Comparison of ENCODE assay signal across 29 cellular contexts in the genomic region with DNA sequence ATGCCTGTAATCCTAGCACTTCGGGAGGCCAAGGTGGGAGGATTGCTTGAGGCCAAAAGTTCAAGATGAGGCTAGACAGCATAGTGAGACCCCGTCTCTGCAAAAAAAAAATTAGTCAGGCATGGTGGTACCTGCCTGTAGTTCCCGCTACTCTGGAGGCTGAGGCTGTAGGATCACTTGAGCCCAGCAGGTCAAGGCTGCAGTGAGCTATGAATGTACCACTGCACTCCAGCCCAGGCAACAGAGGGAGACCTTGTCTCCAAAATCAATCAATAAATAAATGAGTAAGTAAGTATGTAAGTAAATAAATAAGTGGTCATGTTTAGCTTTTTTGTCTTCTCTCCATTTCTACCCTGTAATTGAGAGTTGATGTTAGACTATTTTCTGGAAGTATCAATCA.
"Had no signal": no experiment of that assay in that cellular context is flagged by ENCODE, and none has a peak within 500 bp of the region (broad histone marks: within the 10 kb centered on the region; RNA-seq: fewer than 3 reads in every experiment).

No MANE protein-coding gene starts in this region.

- H3K27me3 ChIP-seq: stomach, suprapubic skin, testis, thyroid gland, tibial artery, tibial nerve, transverse colon, upper lobe of left lung, upper lobe of right lung, uterus, vagina had no signal

- H3K36me3 Mint-ChIP-seq: stimulated activated effector memory CD8-positive, alpha-beta T cell treated with anti-CD3 and anti-CD28 coated beads, Interleukin-12 subunit alpha, Interleukin-12 subunit beta, amount 100 ng/mL, for 72 hours had no signal

- H3K4me1 ChIP-seq: stomach, suprapubic skin, testis, thyroid gland, tibial artery, tibial nerve, transverse colon, upper lobe of left lung, upper lobe of right lung, uterus, vagina had no signal

- H3K4me3 Mint-ChIP-seq: stimulated activated effector memory CD8-positive, alpha-beta T cell treated with anti-CD3 and anti-CD28 coated beads, Interleukin-12 subunit alpha, Interleukin-12 subunit beta, amount 100 ng/mL, for 72 hours; stimulated activated memory B cell treated with anti-CD40 and anti-IgM and Interleukin-4, amounts not matched to agents 10 μg/mL and 1 μg/mL and 100 μg/mL, for 72 hours; stimulated activated naive B cell treated with anti-CD40 and anti-IgM and Interleukin-4, amounts not matched to agents 10 μg/mL and 1 μg/mL and 100 μg/mL, for 72 hours; stimulated activated naive CD8-positive, alpha-beta T cell treated with anti-CD3 and anti-CD28 coated beads, Interleukin-15, amount 100 ng/mL, for 72 hours; stimulated activated naive CD8-positive, alpha-beta T cell treated with anti-CD3 and anti-CD28 coated beads, Interleukin-15, Interleukin-2, amounts not matched to agents 100 ng/mL and 50 ng/mL, for 24 hours; type B pancreatic cell had no signal

- H3K4me1 Mint-ChIP-seq: stimulated activated effector memory CD8-positive, alpha-beta T cell treated with anti-CD3 and anti-CD28 coated beads, Interleukin-12 subunit alpha, Interleukin-12 subunit beta, amount 100 ng/mL, for 72 hours; stimulated activated memory B cell treated with anti-CD40 and anti-IgM and Interleukin-4, amounts not matched to agents 10 μg/mL and 1 μg/mL and 100 μg/mL, for 72 hours had no signal

- H3K27me3 Mint-ChIP-seq: stimulated activated memory B cell treated with anti-CD40 and anti-IgM and Interleukin-4, amounts not matched to agents 10 μg/mL and 1 μg/mL and 100 μg/mL, for 72 hours; stimulated activated naive B cell treated with anti-CD40 and anti-IgM and Interleukin-4, amounts not matched to agents 10 μg/mL and 1 μg/mL and 100 μg/mL, for 72 hours; stimulated activated naive CD8-positive, alpha-beta T cell treated with anti-CD3 and anti-CD28 coated beads, Interleukin-15, amount 100 ng/mL, for 72 hours; stimulated activated naive CD8-positive, alpha-beta T cell treated with anti-CD3 and anti-CD28 coated beads, Interleukin-15, Interleukin-2, amounts not matched to agents 100 ng/mL and 50 ng/mL, for 24 hours; type B pancreatic cell had no signal

- ATAC-seq: stimulated activated effector memory CD8-positive, alpha-beta T cell treated with anti-CD3 and anti-CD28 coated beads, Interleukin-12 subunit alpha, Interleukin-12 subunit beta, amount 100 ng/mL, for 72 hours; stimulated activated memory B cell treated with anti-CD40 and anti-IgM and Interleukin-4, amounts not matched to agents 10 μg/mL and 1 μg/mL and 100 μg/mL, for 72 hours; stimulated activated naive B cell treated with anti-CD40 and anti-IgM and Interleukin-4, amounts not matched to agents 10 μg/mL and 1 μg/mL and 100 μg/mL, for 72 hours; stimulated activated naive CD8-positive, alpha-beta T cell treated with anti-CD3 and anti-CD28 coated beads, Interleukin-15, amount 100 ng/mL, for 72 hours; stimulated activated naive CD8-positive, alpha-beta T cell treated with anti-CD3 and anti-CD28 coated beads, Interleukin-15, Interleukin-2, amounts not matched to agents 100 U/mL and 50 U/mL, for 24 hours; upper lobe of right lung had no signal

- DNase-seq: stimulated activated CD4-positive, alpha-beta T cell treated with anti-CD3 and anti-CD28 coated beads, Interleukin-2, amount 100 ng/mL, for 48 hours; stimulated activated CD4-positive, alpha-beta T cell treated with anti-CD3 and anti-CD28 coated beads, Interleukin-4, amount 100 ng/mL, for 1 hour; stimulated activated CD4-positive, alpha-beta T cell treated with anti-CD3 and anti-CD28 coated beads, Interleukin-4, amount 100 ng/mL, for 24 hours; stimulated activated CD4-positive, alpha-beta T cell treated with anti-CD3 and anti-CD28 coated beads, Interleukin-4, amount 100 ng/mL, for 4 hours; stimulated activated CD8-positive, alpha-beta memory T cell treated with anti-CD3 and anti-CD28 coated beads, Interleukin-4, amount 100 ng/mL, for 48 hours; stimulated activated naive B cell treated with anti-CD40 and anti-IgM and Interleukin-4, amounts not matched to agents 10 μg/mL and 1 μg/mL and 100 μg/mL, for 72 hours; stimulated activated naive CD4-positive, alpha-beta T cell; stimulated activated naive CD4-positive, alpha-beta T cell treated with Interleukin-2 at 50 U/mL for 16 hours; stimulated activated naive CD8-positive, alpha-beta T cell treated with anti-CD3 and anti-CD28 coated beads, Interleukin-15, amount 100 ng/mL, for 72 hours; stimulated activated naive CD8-positive, alpha-beta T cell treated with anti-CD3 and anti-CD28 coated beads, Interleukin-15, Interleukin-2, amounts not matched to agents 100 U/mL and 50 U/mL, for 24 hours; stomach; substantia nigra; thyroid gland; tibial artery; transverse colon; trophoblast cell; upper lobe of left lung; upper lobe of right lung; uterus had no signal

- H3K9me3 ChIP-seq: stomach, suprapubic skin, testis, thoracic aorta, thyroid gland, tibial artery, tibial nerve, transverse colon, upper lobe of left lung, upper lobe of right lung, uterus, vagina had no signal

- H3K36me3 ChIP-seq: stomach, suprapubic skin, thoracic aorta, thyroid gland, tibial artery, tibial nerve, transverse colon, upper lobe of left lung, upper lobe of right lung, uterus, vagina had no signal

- H3K27ac Mint-ChIP-seq: stimulated activated effector memory CD8-positive, alpha-beta T cell treated with anti-CD3 and anti-CD28 coated beads, Interleukin-12 subunit alpha, Interleukin-12 subunit beta, amount 100 ng/mL, for 72 hours; stimulated activated memory B cell treated with anti-CD40 and anti-IgM and Interleukin-4, amounts not matched to agents 10 μg/mL and 1 μg/mL and 100 μg/mL, for 72 hours; stimulated activated naive B cell treated with anti-CD40 and anti-IgM and Interleukin-4, amounts not matched to agents 10 μg/mL and 1 μg/mL and 100 μg/mL, for 72 hours; stimulated activated naive CD8-positive, alpha-beta T cell treated with anti-CD3 and anti-CD28 coated beads, Interleukin-15, Interleukin-2, amounts not matched to agents 100 ng/mL and 50 ng/mL, for 24 hours; type B pancreatic cell had no signal

- FAIRE-seq: urothelium cell line had no signal

- H3K4me3 ChIP-seq: stomach, suprapubic skin, testis, thoracic aorta, thyroid gland, tibial artery, tibial nerve, transverse colon, upper lobe of left lung, upper lobe of right lung, uterus, vagina had no signal

- H3K27ac ChIP-seq: stomach, suprapubic skin, testis, thoracic aorta, thyroid gland, tibial artery, tibial nerve, transverse colon, upper lobe of left lung, upper lobe of right lung, uterus, vagina had no signal

- H3K9me3 Mint-ChIP-seq: stimulated activated effector memory CD8-positive, alpha-beta T cell treated with anti-CD3 and anti-CD28 coated beads, Interleukin-12 subunit alpha, Interleukin-12 subunit beta, amount 100 ng/mL, for 72 hours; stimulated activated memory B cell treated with anti-CD40 and anti-IgM and Interleukin-4, amounts not matched to agents 10 μg/mL and 1 μg/mL and 100 μg/mL, for 72 hours; stimulated activated naive B cell treated with anti-CD40 and anti-IgM and Interleukin-4, amounts not matched to agents 10 μg/mL and 1 μg/mL and 100 μg/mL, for 72 hours; stimulated activated naive CD8-positive, alpha-beta T cell treated with anti-CD3 and anti-CD28 coated beads, Interleukin-15, amount 100 ng/mL, for 72 hours; stimulated activated naive CD8-positive, alpha-beta T cell treated with anti-CD3 and anti-CD28 coated beads, Interleukin-15, Interleukin-2, amounts not matched to agents 100 ng/mL and 50 ng/mL, for 24 hours; type B pancreatic cell had no signal
